19 cellular contexts compared by ENCODE assay signal in genomic region chr2:42180300-42180699, GRCh38. TPM values are rescaled to one million over a fixed set of nuclear protein-coding genes. Genes with fewer than 3 reads are reported as not detected.
DNase-seq lines count a peak whose midpoint lies in the region; ATAC-seq, FAIRE-seq and TF ChIP-seq lines count a peak whose summit lies in the region.
"Had no signal": no experiment of that assay in that cellular context is flagged by ENCODE, and none has a peak within 500 bp of the region (broad histone marks: within the 10 kb centered on the region; RNA-seq: fewer than 3 reads in every experiment).

No MANE protein-coding gene starts in this region.

- TF ChIP-seq POLR2A in right lobe of liver (IDR thresholded peaks at IDR 0.05), result no peak

- intact Hi-C loops in activated CD4-positive, alpha-beta memory T cell treated with anti-CD3 and anti-CD28 coated beads for 36 hours (cut with micrococcal nuclease), result no loop called here
- intact Hi-C loops in right lobe of liver (cut with DNase I), result no loop called here
- intact Hi-C loops in mucosa of descending colon (cut with DNase I, micrococcal nuclease), result no loop called here
- intact Hi-C loops in Right ventricle myocardium superior (cut with DNase I), result no loop called here

- H3K9me3 ChIP-seq in right lobe of liver, result no peaks in the 10 kb centered on the region
- no peaks in the 10 kb centered on the region for H3K9me3 ChIP-seq in mucosa of descending colon
- H3K9me3 ChIP-seq: spleen had no signal

- H3K9me3 Mint-ChIP-seq in activated naive CD8-positive, alpha-beta T cell (ENCODE audit: low read depth), result no peaks in the 10 kb centered on the region
- H3K9me3 Mint-ChIP-seq in activated naive CD8-positive, alpha-beta T cell treated with anti-CD3 and anti-CD28 coated beads, Interleukin-2, amount 50 U/mL, for 24 hours, result no peaks in the 10 kb centered on the region
- H3K9me3 Mint-ChIP-seq in activated CD4-positive, alpha-beta memory T cell treated with anti-CD3 and anti-CD28 coated beads for 36 hours, result no peaks in the 10 kb centered on the region

- no peak for ATAC-seq in activated naive CD8-positive, alpha-beta T cell treated with anti-CD3 and anti-CD28 coated beads, Interleukin-2, amount 50 U/mL, for 24 hours
- ATAC-seq in right lobe of liver (no peak), mucosa of descending colon (no peak), Right ventricle myocardium superior (ENCODE audit: poor library complexity) (no peak)

- H3K27ac Mint-ChIP-seq in activated naive CD8-positive, alpha-beta T cell, result no peak overlapping the region
- H3K27ac Mint-ChIP-seq in activated naive CD8-positive, alpha-beta T cell treated with anti-CD3 and anti-CD28 coated beads, Interleukin-2, amount 50 U/mL, for 24 hours, result no peak overlapping the region
- peak overlapping the region; percentile 72 for H3K27ac Mint-ChIP-seq in activated CD4-positive, alpha-beta memory T cell treated with anti-CD3 and anti-CD28 coated beads for 36 hours

- peak overlapping the region; percentile 25 for H3K4me3 Mint-ChIP-seq in activated naive CD8-positive, alpha-beta T cell
- H3K4me3 Mint-ChIP-seq in activated naive CD8-positive, alpha-beta T cell treated with anti-CD3 and anti-CD28 coated beads, Interleukin-2, amount 50 U/mL, for 24 hours, result no peak overlapping the region
- no peak overlapping the region for H3K4me3 Mint-ChIP-seq in activated CD4-positive, alpha-beta memory T cell treated with anti-CD3 and anti-CD28 coated beads for 36 hours

- H3K36me3 Mint-ChIP-seq in activated naive CD8-positive, alpha-beta T cell, result peaks cover 15% of the 10 kb centered on the region
- H3K36me3 Mint-ChIP-seq in activated naive CD8-positive, alpha-beta T cell treated with anti-CD3 and anti-CD28 coated beads, Interleukin-2, amount 50 U/mL, for 24 hours (ENCODE audit: low read depth), result peaks cover 19% of the 10 kb centered on the region
- peaks cover 11% of the 10 kb centered on the region for H3K36me3 Mint-ChIP-seq in activated CD4-positive, alpha-beta memory T cell treated with anti-CD3 and anti-CD28 coated beads for 36 hours

- DNase-seq in activated naive CD8-positive, alpha-beta T cell treated with anti-CD3 and anti-CD28 coated beads, Interleukin-2, amount 50 U/mL, for 24 hours, result no peak
- no peak for DNase-seq in activated CD4-positive, alpha-beta memory T cell treated with anti-CD3 and anti-CD28 coated beads for 36 hours
- DNase-seq in right lobe of liver (no peak), urothelium cell line (ENCODE audit: low spot score) (no peak), mucosa of descending colon (no peak), Right ventricle myocardium superior (no peak)
- DNase-seq in stimulated activated CD4-positive, alpha-beta T cell treated with anti-CD3 and anti-CD28 coated beads, Interleukin-4, amount 100 ng/mL, for 4 hours, result no peak
- DNase-seq: activated CD8-positive, alpha-beta memory T cell treated with anti-CD3 and anti-CD28 coated beads, Interleukin-2, amount 50 U/mL, for 48 hours; dermis blood vessel endothelial cell; DND-41; GOT3; NCI-H1436 treated with DMSO at 0.1 percent for 48 hours; NCI-H2171; NCI-H526 treated with DMSO at 0.1 percent for 48 hours; occipital lobe; retina; spleen had no signal

- H3K4me3 ChIP-seq in right lobe of liver, result no peak overlapping the region
- H3K4me3 ChIP-seq in mucosa of descending colon, result no peak overlapping the region
- H3K4me3 ChIP-seq: spleen had no signal

- H3K36me3 ChIP-seq in right lobe of liver (no peaks in the 10 kb centered on the region), mucosa of descending colon (ENCODE audit: low read depth) (no peaks in the 10 kb centered on the region)

- no peaks in the 10 kb centered on the region for H3K27me3 Mint-ChIP-seq in activated naive CD8-positive, alpha-beta T cell
- H3K27me3 Mint-ChIP-seq in activated naive CD8-positive, alpha-beta T cell treated with anti-CD3 and anti-CD28 coated beads, Interleukin-2, amount 50 U/mL, for 24 hours, result no peaks in the 10 kb centered on the region
- no peaks in the 10 kb centered on the region for H3K27me3 Mint-ChIP-seq in activated CD4-positive, alpha-beta memory T cell treated with anti-CD3 and anti-CD28 coated beads for 36 hours

- H3K27ac ChIP-seq in right lobe of liver, result peak overlapping the region in 2 of 3 donors; percentile 0 to 35

- H3K4me1 Mint-ChIP-seq in activated naive CD8-positive, alpha-beta T cell (ENCODE audit: low read depth), result peaks cover 85% of the 10 kb centered on the region
- H3K4me1 Mint-ChIP-seq in activated naive CD8-positive, alpha-beta T cell treated with anti-CD3 and anti-CD28 coated beads, Interleukin-2, amount 50 U/mL, for 24 hours, result peaks cover 81% of the 10 kb centered on the region
- H3K4me1 Mint-ChIP-seq in activated CD4-positive, alpha-beta memory T cell treated with anti-CD3 and anti-CD28 coated beads for 36 hours (ENCODE audit: low read depth), result peaks cover 74% of the 10 kb centered on the region

- CTCF ChIA-PET in activated CD4-positive, alpha-beta memory T cell treated with anti-CD3 and anti-CD28 coated beads for 36 hours (lab: Charles Lee), result interaction anchor here (0.7 to 2.6 kb wide), 4 partner anchors 10 to 148 kb away, joined by 3 to 10 read pairs (median 4); no protein-coding TSS in a partner anchor

- H3K27me3 ChIP-seq in right lobe of liver, result no peaks in the 10 kb centered on the region
- H3K27me3 ChIP-seq: spleen had no signal

- peak; percentile 62 for FAIRE-seq in urothelium cell line (lab: Jason Lieb, UNC)
- FAIRE-seq: endothelial cell of umbilical vein had no signal

- POLR2A ChIA-PET in activated CD4-positive, alpha-beta memory T cell treated with anti-CD3 and anti-CD28 coated beads for 36 hours (lab: Charles Lee), result interaction anchor here (1.0 kb wide), 1 partner anchor 9 kb away, joined by 6 read pairs; no protein-coding TSS in a partner anchor

- H3K4me1 ChIP-seq in right lobe of liver (peaks cover 0 to 52% (median 13%) of the 10 kb centered on the region in 4 donors), mucosa of descending colon (ENCODE audit: low read depth) (peaks cover 10% of the 10 kb centered on the region)

- TF ChIP-seq CTCF in right lobe of liver (IDR thresholded peaks at IDR 0.05) (no peak), mucosa of descending colon (IDR thresholded peaks at IDR 0.05) (no peak)

RNA-seq across cellular contexts. Expression of gene EML4, which starts 11.1 kb away (rescaled TPM):
- total RNA-seq in activated CD4-positive, alpha-beta memory T cell treated with anti-CD3 and anti-CD28 coated beads for 36 hours, result 10 to 100 TPM; 67.4 to 69.8 TPM
- 10 to 100 TPM; 28.3 to 55.7 (median 36.7) TPM for total RNA-seq in right lobe of liver
- 10 to 100 TPM; 47.9 to 88.3 (median 66.3) TPM for total RNA-seq in mucosa of descending colon
- total RNA-seq in Right ventricle myocardium superior, result 4.4 TPM
